9 cellular contexts compared by ENCODE assay signal in the genomic region with DNA sequence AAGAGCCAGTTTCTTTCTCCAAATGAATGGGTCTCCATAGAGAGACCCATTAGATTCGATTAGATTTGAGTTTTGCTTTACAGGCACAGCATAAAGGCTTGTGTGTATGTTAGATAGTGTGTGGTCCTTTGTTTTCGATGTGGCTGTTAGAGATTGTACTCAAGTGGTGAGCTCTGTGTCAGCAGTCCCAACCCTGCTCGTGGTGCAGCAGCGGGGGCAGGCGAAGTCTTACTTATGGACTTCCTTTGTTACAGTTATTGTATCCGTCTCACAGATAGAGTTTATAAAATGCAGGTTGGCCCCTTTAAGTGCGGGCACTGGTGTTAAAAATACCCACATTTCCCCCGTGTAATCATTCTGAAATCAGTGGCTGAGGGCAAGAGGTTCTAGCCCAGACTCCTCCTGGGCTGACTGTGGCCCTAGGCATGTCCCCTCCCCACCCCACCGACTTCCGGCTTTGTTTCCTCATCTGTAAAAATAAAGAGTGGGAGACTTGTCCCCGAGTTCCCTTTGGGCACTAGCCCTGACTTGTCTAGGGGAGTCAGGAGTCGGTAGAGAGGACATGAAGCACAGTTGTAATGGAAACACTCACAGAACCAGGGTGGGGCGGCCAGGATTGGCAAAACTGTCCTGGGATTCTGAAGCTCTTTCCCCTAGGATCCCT. TPM values are rescaled to one million over a fixed set of nuclear protein-coding genes. Genes with fewer than 3 reads are reported as not detected.
A peak's percentile ranks its signal among the peaks of the same experiment; 100 is the strongest.
DNase-seq lines count a peak whose midpoint lies in the region; ATAC-seq and TF ChIP-seq lines count a peak whose summit lies in the region.
"Had no signal": no experiment of that assay in that cellular context is flagged by ENCODE, and none has a peak within 500 bp of the region (broad histone marks: within the 10 kb centered on the region; RNA-seq: fewer than 3 reads in every experiment).

No MANE protein-coding gene starts in this region.

- H3K4me1 Mint-ChIP-seq in activated CD4-positive, alpha-beta T cell treated with anti-CD3 and anti-CD28 coated beads, Interleukin-2, amount 10 ng/mL, durations not matched to agents 24 days and 14 days = peaks cover 38% of the 10 kb centered on the region

- peak overlapping the region; percentile 4 to 77; a peak in 3 of 4 replicates for H3K27ac ChIP-seq in SK-N-SH (ENCODE audit: low read depth in 2 of 2, low read length in 1 of 2)
- H3K27ac ChIP-seq in epithelial cell of prostate = peak overlapping the region; percentile 98
- H3K27ac ChIP-seq: C4-2B had no signal

- CTCF ChIA-PET in SK-N-SH (lab: Yijun Ruan, JAX) = interaction anchor here (1.0 to 2.5 kb wide), 14 partner anchors 8 to 576 kb away, joined by 3 to 38 read pairs (median 4); a partner anchor contains a TSS

- peak overlapping the region; percentile 73 for H3K4me2 ChIP-seq in SK-N-SH

- H3K27me3 ChIP-seq in SK-N-SH (ENCODE audit: insufficient read depth) = no peaks in the 10 kb centered on the region
- H3K27me3 ChIP-seq in BE2C = no peaks in the 10 kb centered on the region

- no peaks in the 10 kb centered on the region for H3K79me2 ChIP-seq in SK-N-SH (ENCODE audit: insufficient read depth)

- H4K20me1 ChIP-seq in SK-N-SH (ENCODE audit: insufficient read depth) = no peaks in the 10 kb centered on the region

- 81% methylated on average over 13 of the region's 13 CpGs for WGBS in SK-N-SH (ENCODE audit: low lambda C conversion rate)

- H3K9me2 ChIP-seq in SK-N-SH = no peaks in the 10 kb centered on the region

- TF ChIP-seq EP300 in SK-N-SH (IDR thresholded peaks at IDR 0.05; ENCODE audit: borderline replicate concordance in 1 of 2, low read depth in 1 of 2, low read length in 1 of 2) = no peak

- H3K9ac ChIP-seq in SK-N-SH = peak overlapping the region; percentile 11

- POLR2A ChIA-PET in SK-N-SH (lab: Yijun Ruan, JAX) = no interaction called here

- H3K27me3 Mint-ChIP-seq in activated CD4-positive, alpha-beta T cell treated with anti-CD3 and anti-CD28 coated beads, Interleukin-2, amount 10 ng/mL, durations not matched to agents 24 days and 14 days = no peaks in the 10 kb centered on the region

- TF ChIP-seq CTCF in SK-N-SH (IDR thresholded peaks at IDR 0.05) (no peak), BE2C (IDR thresholded peaks at IDR 0.05; ENCODE audit: low read depth, low read length) (no peak)

- peak overlapping the region; percentile 64 for H3K4me3 Mint-ChIP-seq in activated CD4-positive, alpha-beta T cell treated with anti-CD3 and anti-CD28 coated beads, Interleukin-2, amount 10 ng/mL, durations not matched to agents 24 days and 14 days

- H3F3A ChIP-seq in SK-N-SH (replicated peaks; ENCODE audit: insufficient read depth) = peaks cover 9% of the 10 kb centered on the region

- no peaks in the 10 kb centered on the region for H3K9me3 Mint-ChIP-seq in activated CD4-positive, alpha-beta T cell treated with anti-CD3 and anti-CD28 coated beads, Interleukin-2, amount 10 ng/mL, durations not matched to agents 24 days and 14 days

- peak; percentile 45 for ATAC-seq in HG03457 (IDR thresholded peaks at IDR 0.05; ENCODE audit: unreplicated experiment)
- peak; percentile 55 for ATAC-seq in sciatic nerve
- ATAC-seq in left colon = no peak

- H3K27ac Mint-ChIP-seq in activated CD4-positive, alpha-beta T cell treated with anti-CD3 and anti-CD28 coated beads, Interleukin-2, amount 10 ng/mL, durations not matched to agents 24 days and 14 days = peak overlapping the region; percentile 42

- H2AFZ ChIP-seq in SK-N-SH (ENCODE audit: low read depth) = peak overlapping the region; percentile 77; the same call in 1 of the 2 replicates

- no peaks in the 10 kb centered on the region for H3K36me3 Mint-ChIP-seq in activated CD4-positive, alpha-beta T cell treated with anti-CD3 and anti-CD28 coated beads, Interleukin-2, amount 10 ng/mL, durations not matched to agents 24 days and 14 days (ENCODE audit: low read depth)

- DNase-seq in activated CD4-positive, alpha-beta T cell treated with anti-CD3 and anti-CD28 coated beads, Interleukin-2, amount 10 ng/mL, durations not matched to agents 24 days and 14 days = peak; percentile 70
- DNase-seq in activated CD4-positive, alpha-beta T cell treated with anti-CD3 and anti-CD28 coated beads, Interleukin-2, amount 50 U/mL, for 1 hour = no peak
- DNase-seq in SK-N-SH (no peak), epithelial cell of prostate (ENCODE audit: low read depth, low spot score) (no peak), sciatic nerve (ENCODE audit: low spot score) (no peak), left colon (no peak), BE2C (no peak)

- peak overlapping the region in 1 of 2 experiments; percentile 35; a peak in 1 of 4 replicates for H3K4me3 ChIP-seq in SK-N-SH (ENCODE audit: low read depth in 2 of 2, low read length in 1 of 2)
- H3K4me3 ChIP-seq in BE2C (ENCODE audit: low read depth, low read length) = no peak overlapping the region

- H3K4me1 ChIP-seq in SK-N-SH (ENCODE audit: control insufficient read depth in 1 of 2, insufficient read depth in 2 of 2, low read depth in 1 of 2, low read length in 1 of 2) = peaks cover 10 to 11% of the 10 kb centered on the region in 2 experiments
- H3K4me1 ChIP-seq in BE2C = no peaks in the 10 kb centered on the region

- H3K36me3 ChIP-seq in SK-N-SH (replicated peaks in 1 of 2; ENCODE audit: control insufficient read depth in 1 of 2, insufficient read depth in 2 of 2, low read length in 1 of 2) (peaks cover 0 to 4% of the 10 kb centered on the region in 2 experiments), BE2C (no peaks in the 10 kb centered on the region)

- intact Hi-C loops in activated CD4-positive, alpha-beta T cell treated with anti-CD3 and anti-CD28 coated beads, Interleukin-2, amount 10 ng/mL, durations not matched to agents 24 days and 14 days (cut with micrococcal nuclease) = loop anchor here (2.0 to 5.0 kb wide), 5 partner anchors 29 to 401 kb away; a partner anchor contains a TSS
- intact Hi-C loops in sciatic nerve (cut with DNase I) = no loop called here
- intact Hi-C loops in left colon (cut with DNase I, micrococcal nuclease) = loop anchor here in 1 of 2 donors (10.0 kb wide), 2 partner anchors 241 to 401 kb away; no protein-coding TSS in a partner anchor

- no peaks in the 10 kb centered on the region for H3K9me3 ChIP-seq in SK-N-SH
- H3K9me3 ChIP-seq in BE2C = no peaks in the 10 kb centered on the region

- no peak for TF ChIP-seq RAD21 in SK-N-SH (IDR thresholded peaks at IDR 0.05; ENCODE audit: low read length)

TF ChIP-seq in SK-N-SH, 30 proteins besides CTCF, POLR2A, EP300 and RAD21 (continues in another document):
- no peak for TF ChIP-seq YY1 (IDR thresholded peaks at IDR 0.05; ENCODE audit: low read depth)
- TF ChIP-seq NRF1 (IDR thresholded peaks at IDR 0.05; ENCODE audit: low read depth, low read length) = no peak
- no peak for TF ChIP-seq RXRA (IDR thresholded peaks at IDR 0.05; ENCODE audit: borderline replicate concordance, low read depth)
- TF ChIP-seq FOXJ3 (CRISPR knock-in tag; IDR thresholded peaks at IDR 0.05) = no peak
- no peak for TF ChIP-seq TCF12 (IDR thresholded peaks at IDR 0.05)
- no peak for TF ChIP-seq MXI1 (IDR thresholded peaks at IDR 0.05; ENCODE audit: low read depth, low read length)
- TF ChIP-seq, protein P1, sequence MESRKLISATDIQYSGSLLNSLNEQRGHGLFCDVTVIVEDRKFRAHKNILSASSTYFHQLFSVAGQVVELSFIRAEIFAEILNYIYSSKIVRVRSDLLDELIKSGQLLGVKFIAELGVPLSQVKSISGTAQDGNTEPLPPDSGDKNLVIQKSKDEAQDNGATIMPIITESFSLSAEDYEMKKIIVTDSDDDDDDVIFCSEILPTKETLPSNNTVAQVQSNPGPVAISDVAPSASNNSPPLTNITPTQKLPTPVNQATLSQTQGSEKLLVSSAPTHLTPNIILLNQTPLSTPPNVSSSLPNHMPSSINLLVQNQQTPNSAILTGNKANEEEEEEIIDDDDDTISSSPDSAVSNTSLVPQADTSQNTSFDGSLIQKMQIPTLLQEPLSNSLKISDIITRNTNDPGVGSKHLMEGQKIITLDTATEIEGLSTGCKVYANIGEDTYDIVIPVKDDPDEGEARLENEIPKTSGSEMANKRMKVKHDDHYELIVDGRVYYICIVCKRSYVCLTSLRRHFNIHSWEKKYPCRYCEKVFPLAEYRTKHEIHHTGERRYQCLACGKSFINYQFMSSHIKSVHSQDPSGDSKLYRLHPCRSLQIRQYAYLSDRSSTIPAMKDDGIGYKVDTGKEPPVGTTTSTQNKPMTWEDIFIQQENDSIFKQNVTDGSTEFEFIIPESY (IDR thresholded peaks at IDR 0.05; ENCODE audit: borderline replicate concordance, low read depth) = no peak
- no peak for TF ChIP-seq NFIC (IDR thresholded peaks at IDR 0.05; ENCODE audit: borderline replicate concordance)
- no peak for TF ChIP-seq EZH2phosphoT487 (IDR thresholded peaks at IDR 0.05; ENCODE audit: borderline replicate concordance, low read depth)
- no peak for TF ChIP-seq ELF1 (IDR thresholded peaks at IDR 0.05)
- TF ChIP-seq, protein P2, sequence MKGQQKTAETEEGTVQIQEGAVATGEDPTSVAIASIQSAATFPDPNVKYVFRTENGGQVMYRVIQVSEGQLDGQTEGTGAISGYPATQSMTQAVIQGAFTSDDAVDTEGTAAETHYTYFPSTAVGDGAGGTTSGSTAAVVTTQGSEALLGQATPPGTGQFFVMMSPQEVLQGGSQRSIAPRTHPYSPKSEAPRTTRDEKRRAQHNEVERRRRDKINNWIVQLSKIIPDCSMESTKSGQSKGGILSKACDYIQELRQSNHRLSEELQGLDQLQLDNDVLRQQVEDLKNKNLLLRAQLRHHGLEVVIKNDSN (IDR thresholded peaks at IDR 0.05; ENCODE audit: borderline replicate concordance, low read depth) = no peak
- TF ChIP-seq MEF2A (IDR thresholded peaks at IDR 0.05; ENCODE audit: borderline replicate concordance, low read depth) = no peak
- TF ChIP-seq RCOR1 (IDR thresholded peaks at IDR 0.05; ENCODE audit: low read length) = no peak
- TF ChIP-seq, protein P3, sequence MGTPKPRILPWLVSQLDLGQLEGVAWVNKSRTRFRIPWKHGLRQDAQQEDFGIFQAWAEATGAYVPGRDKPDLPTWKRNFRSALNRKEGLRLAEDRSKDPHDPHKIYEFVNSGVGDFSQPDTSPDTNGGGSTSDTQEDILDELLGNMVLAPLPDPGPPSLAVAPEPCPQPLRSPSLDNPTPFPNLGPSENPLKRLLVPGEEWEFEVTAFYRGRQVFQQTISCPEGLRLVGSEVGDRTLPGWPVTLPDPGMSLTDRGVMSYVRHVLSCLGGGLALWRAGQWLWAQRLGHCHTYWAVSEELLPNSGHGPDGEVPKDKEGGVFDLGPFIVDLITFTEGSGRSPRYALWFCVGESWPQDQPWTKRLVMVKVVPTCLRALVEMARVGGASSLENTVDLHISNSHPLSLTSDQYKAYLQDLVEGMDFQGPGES (IDR thresholded peaks at IDR 0.05; ENCODE audit: low read depth, low read length) = no peak

RNA-seq across cellular contexts. Expression of a gene that starts 28.6 kb away (rescaled TPM):
- 3.8 and 4.2 TPM in 2 replicates for total RNA-seq in activated CD4-positive, alpha-beta T cell treated with anti-CD3 and anti-CD28 coated beads, Interleukin-2, amount 10 ng/mL, durations not matched to agents 24 days and 14 days
- polyA plus RNA-seq in SK-N-SH (2012; rRNA removed) = 9.0 and 12.9 TPM in 2 replicates
- 10.5 and 10.6 TPM in 2 replicates for polyA plus RNA-seq in SK-N-SH (2012; cell fraction: cytosol; rRNA removed)
- polyA plus RNA-seq in SK-N-SH (2012; cell fraction: nucleus; rRNA removed) = 17.0 and 25.3 TPM in 2 replicates
- total RNA-seq in sciatic nerve = 189 TPM
- total RNA-seq in left colon = 10 to 100 TPM in 1 of 2 donors, 1 to 10 TPM in 1; 8.7 to 15.2 TPM
- polyA plus RNA-seq in BE2C (2012; ENCODE audit: insufficient read depth, insufficient read length, low read depth) = 1.1 TPM

Comparison
In these comparisons a context has a peak if more than half of its experiments do, and no peak if none do; other contexts are left out.
1. RNA of a gene that starts 28.6 kb away (total RNA-seq): 189 TPM in sciatic nerve (single experiment); 8.7 to 15.2 TPM in left colon and 3.8 to 4.2 TPM in activated CD4-positive, alpha-beta T cell treated with anti-CD3 and anti-CD28 coated beads, Interleukin-2, amount 10 ng/mL, durations not matched to agents 24 days and 14 days; every median in the first group is over 10 times any median in the second.